Comparison of ENCODE assay signal across 2 cellular contexts in genomic region chr14:102089621-102090343, GRCh38.
TF ChIP-seq lines count a peak whose summit lies in the region.

No MANE protein-coding gene starts in this region.

TF ChIP-seq in HepG2, 621 proteins besides CTCF, POLR2A, EP300 and RAD21:
- TF ChIP-seq, protein P1, sequence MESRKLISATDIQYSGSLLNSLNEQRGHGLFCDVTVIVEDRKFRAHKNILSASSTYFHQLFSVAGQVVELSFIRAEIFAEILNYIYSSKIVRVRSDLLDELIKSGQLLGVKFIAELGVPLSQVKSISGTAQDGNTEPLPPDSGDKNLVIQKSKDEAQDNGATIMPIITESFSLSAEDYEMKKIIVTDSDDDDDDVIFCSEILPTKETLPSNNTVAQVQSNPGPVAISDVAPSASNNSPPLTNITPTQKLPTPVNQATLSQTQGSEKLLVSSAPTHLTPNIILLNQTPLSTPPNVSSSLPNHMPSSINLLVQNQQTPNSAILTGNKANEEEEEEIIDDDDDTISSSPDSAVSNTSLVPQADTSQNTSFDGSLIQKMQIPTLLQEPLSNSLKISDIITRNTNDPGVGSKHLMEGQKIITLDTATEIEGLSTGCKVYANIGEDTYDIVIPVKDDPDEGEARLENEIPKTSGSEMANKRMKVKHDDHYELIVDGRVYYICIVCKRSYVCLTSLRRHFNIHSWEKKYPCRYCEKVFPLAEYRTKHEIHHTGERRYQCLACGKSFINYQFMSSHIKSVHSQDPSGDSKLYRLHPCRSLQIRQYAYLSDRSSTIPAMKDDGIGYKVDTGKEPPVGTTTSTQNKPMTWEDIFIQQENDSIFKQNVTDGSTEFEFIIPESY (CRISPR knock-in tag; IDR thresholded peaks at IDR 0.05): peak; percentile 86
- TF ChIP-seq, protein P2, sequence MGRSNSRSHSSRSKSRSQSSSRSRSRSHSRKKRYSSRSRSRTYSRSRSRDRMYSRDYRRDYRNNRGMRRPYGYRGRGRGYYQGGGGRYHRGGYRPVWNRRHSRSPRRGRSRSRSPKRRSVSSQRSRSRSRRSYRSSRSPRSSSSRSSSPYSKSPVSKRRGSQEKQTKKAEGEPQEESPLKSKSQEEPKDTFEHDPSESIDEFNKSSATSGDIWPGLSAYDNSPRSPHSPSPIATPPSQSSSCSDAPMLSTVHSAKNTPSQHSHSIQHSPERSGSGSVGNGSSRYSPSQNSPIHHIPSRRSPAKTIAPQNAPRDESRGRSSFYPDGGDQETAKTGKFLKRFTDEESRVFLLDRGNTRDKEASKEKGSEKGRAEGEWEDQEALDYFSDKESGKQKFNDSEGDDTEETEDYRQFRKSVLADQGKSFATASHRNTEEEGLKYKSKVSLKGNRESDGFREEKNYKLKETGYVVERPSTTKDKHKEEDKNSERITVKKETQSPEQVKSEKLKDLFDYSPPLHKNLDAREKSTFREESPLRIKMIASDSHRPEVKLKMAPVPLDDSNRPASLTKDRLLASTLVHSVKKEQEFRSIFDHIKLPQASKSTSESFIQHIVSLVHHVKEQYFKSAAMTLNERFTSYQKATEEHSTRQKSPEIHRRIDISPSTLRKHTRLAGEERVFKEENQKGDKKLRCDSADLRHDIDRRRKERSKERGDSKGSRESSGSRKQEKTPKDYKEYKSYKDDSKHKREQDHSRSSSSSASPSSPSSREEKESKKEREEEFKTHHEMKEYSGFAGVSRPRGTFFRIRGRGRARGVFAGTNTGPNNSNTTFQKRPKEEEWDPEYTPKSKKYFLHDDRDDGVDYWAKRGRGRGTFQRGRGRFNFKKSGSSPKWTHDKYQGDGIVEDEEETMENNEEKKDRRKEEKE (IDR thresholded peaks at IDR 0.05): no peak
- TF ChIP-seq, protein P3, sequence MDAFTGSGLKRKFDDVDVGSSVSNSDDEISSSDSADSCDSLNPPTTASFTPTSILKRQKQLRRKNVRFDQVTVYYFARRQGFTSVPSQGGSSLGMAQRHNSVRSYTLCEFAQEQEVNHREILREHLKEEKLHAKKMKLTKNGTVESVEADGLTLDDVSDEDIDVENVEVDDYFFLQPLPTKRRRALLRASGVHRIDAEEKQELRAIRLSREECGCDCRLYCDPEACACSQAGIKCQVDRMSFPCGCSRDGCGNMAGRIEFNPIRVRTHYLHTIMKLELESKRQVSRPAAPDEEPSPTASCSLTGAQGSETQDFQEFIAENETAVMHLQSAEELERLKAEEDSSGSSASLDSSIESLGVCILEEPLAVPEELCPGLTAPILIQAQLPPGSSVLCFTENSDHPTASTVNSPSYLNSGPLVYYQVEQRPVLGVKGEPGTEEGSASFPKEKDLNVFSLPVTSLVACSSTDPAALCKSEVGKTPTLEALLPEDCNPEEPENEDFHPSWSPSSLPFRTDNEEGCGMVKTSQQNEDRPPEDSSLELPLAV (CRISPR knock-in tag; conservative IDR thresholded peaks at IDR 0.05; ENCODE audit: low read depth): no peak
- TF ChIP-seq, protein P4, sequence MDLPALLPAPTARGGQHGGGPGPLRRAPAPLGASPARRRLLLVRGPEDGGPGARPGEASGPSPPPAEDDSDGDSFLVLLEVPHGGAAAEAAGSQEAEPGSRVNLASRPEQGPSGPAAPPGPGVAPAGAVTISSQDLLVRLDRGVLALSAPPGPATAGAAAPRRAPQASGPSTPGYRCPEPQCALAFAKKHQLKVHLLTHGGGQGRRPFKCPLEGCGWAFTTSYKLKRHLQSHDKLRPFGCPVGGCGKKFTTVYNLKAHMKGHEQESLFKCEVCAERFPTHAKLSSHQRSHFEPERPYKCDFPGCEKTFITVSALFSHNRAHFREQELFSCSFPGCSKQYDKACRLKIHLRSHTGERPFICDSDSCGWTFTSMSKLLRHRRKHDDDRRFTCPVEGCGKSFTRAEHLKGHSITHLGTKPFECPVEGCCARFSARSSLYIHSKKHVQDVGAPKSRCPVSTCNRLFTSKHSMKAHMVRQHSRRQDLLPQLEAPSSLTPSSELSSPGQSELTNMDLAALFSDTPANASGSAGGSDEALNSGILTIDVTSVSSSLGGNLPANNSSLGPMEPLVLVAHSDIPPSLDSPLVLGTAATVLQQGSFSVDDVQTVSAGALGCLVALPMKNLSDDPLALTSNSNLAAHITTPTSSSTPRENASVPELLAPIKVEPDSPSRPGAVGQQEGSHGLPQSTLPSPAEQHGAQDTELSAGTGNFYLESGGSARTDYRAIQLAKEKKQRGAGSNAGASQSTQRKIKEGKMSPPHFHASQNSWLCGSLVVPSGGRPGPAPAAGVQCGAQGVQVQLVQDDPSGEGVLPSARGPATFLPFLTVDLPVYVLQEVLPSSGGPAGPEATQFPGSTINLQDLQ (CRISPR knock-in tag; IDR thresholded peaks at IDR 0.05): no peak
- TF ChIP-seq ZNF639 (CRISPR knock-in tag; conservative IDR thresholded peaks at IDR 0.05): no peak

TF ChIP-seq in SK-N-SH, 30 proteins besides CTCF, POLR2A, EP300 and RAD21:
- no peak for TF ChIP-seq MEF2A (IDR thresholded peaks at IDR 0.05; ENCODE audit: borderline replicate concordance, low read depth)
- TF ChIP-seq YY1 (IDR thresholded peaks at IDR 0.05; ENCODE audit: low read depth): no peak
- TF ChIP-seq NFIC (IDR thresholded peaks at IDR 0.05; ENCODE audit: borderline replicate concordance): no peak
- no peak for TF ChIP-seq USF2 (IDR thresholded peaks at IDR 0.05; ENCODE audit: borderline replicate concordance, low read depth, low read length)
- TF ChIP-seq GABPA (IDR thresholded peaks at IDR 0.05; ENCODE audit: low read depth): no peak
- TF ChIP-seq ELF1 (IDR thresholded peaks at IDR 0.05): no peak
- TF ChIP-seq USF1 (IDR thresholded peaks at IDR 0.05; ENCODE audit: borderline replicate concordance, low read depth): no peak
- TF ChIP-seq, protein P5, sequence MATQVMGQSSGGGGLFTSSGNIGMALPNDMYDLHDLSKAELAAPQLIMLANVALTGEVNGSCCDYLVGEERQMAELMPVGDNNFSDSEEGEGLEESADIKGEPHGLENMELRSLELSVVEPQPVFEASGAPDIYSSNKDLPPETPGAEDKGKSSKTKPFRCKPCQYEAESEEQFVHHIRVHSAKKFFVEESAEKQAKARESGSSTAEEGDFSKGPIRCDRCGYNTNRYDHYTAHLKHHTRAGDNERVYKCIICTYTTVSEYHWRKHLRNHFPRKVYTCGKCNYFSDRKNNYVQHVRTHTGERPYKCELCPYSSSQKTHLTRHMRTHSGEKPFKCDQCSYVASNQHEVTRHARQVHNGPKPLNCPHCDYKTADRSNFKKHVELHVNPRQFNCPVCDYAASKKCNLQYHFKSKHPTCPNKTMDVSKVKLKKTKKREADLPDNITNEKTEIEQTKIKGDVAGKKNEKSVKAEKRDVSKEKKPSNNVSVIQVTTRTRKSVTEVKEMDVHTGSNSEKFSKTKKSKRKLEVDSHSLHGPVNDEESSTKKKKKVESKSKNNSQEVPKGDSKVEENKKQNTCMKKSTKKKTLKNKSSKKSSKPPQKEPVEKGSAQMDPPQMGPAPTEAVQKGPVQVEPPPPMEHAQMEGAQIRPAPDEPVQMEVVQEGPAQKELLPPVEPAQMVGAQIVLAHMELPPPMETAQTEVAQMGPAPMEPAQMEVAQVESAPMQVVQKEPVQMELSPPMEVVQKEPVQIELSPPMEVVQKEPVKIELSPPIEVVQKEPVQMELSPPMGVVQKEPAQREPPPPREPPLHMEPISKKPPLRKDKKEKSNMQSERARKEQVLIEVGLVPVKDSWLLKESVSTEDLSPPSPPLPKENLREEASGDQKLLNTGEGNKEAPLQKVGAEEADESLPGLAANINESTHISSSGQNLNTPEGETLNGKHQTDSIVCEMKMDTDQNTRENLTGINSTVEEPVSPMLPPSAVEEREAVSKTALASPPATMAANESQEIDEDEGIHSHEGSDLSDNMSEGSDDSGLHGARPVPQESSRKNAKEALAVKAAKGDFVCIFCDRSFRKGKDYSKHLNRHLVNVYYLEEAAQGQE (IDR thresholded peaks at IDR 0.05; ENCODE audit: low read depth, low read length): no peak
- no peak for TF ChIP-seq EZH2phosphoT487 (IDR thresholded peaks at IDR 0.05; ENCODE audit: borderline replicate concordance, low read depth)
- TF ChIP-seq, protein P6, sequence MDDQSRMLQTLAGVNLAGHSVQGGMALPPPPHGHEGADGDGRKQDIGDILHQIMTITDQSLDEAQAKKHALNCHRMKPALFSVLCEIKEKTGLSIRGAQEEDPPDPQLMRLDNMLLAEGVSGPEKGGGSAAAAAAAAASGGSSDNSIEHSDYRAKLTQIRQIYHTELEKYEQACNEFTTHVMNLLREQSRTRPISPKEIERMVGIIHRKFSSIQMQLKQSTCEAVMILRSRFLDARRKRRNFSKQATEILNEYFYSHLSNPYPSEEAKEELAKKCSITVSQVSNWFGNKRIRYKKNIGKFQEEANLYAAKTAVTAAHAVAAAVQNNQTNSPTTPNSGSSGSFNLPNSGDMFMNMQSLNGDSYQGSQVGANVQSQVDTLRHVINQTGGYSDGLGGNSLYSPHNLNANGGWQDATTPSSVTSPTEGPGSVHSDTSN (IDR thresholded peaks at IDR 0.05): no peak
- no peak for TF ChIP-seq TEAD4 (IDR thresholded peaks at IDR 0.05; ENCODE audit: borderline replicate concordance, insufficient read depth)
- TF ChIP-seq NRF1 (IDR thresholded peaks at IDR 0.05; ENCODE audit: low read depth, low read length): no peak
